ENCODE assay signal across 27 cellular contexts in genomic region chr10:59384761-59385160, GRCh38. TPM values are rescaled to one million over a fixed set of nuclear protein-coding genes. Genes with fewer than 3 reads are reported as not detected.
"Had no signal": no experiment of that assay in that cellular context is flagged by ENCODE, and none has a peak within 500 bp of the region (broad histone marks: within the 10 kb centered on the region; RNA-seq: fewer than 3 reads in every experiment).

No MANE protein-coding gene starts in this region.

- H3K9me3 ChIP-seq: gastrocnemius medialis, heart left ventricle had no signal

- FAIRE-seq: bronchial epithelial cell had no signal

- H3K4me1 ChIP-seq: foreskin keratinocyte had no signal

- H3K4me3 ChIP-seq: coronary artery, dorsolateral prefrontal cortex, gastrocnemius medialis, heart left ventricle had no signal

- H3K27me3 ChIP-seq: dorsolateral prefrontal cortex, gastrocnemius medialis, heart left ventricle had no signal

- H3K27ac ChIP-seq: foreskin keratinocyte, gastrocnemius medialis, WERI-Rb-1 had no signal

- DNase-seq: activated B cell treated with CpG ODN at 0.5 μM for 24 hours; activated CD4-positive, alpha-beta T cell treated with anti-CD3 and anti-CD28 coated beads for 48 hours; activated CD4-positive, alpha-beta T cell treated with anti-CD3 and anti-CD28 coated beads, Interleukin-2, amount 50 U/mL, for 1 hour; activated CD4-positive, alpha-beta T cell treated with anti-CD3 and anti-CD28 coated beads, Interleukin-2, amount 50 U/mL, for 48 hours; activated CD8-positive, alpha-beta memory T cell treated with anti-CD3 and anti-CD28 coated beads for 24 hours; activated CD8-positive, alpha-beta T cell treated with anti-CD3 and anti-CD28 coated beads for 36 hours; activated effector memory CD4-positive, alpha-beta T cell treated with Interleukin-2 at 50 U/mL for 16 hours; activated gamma-delta T cell treated with Interleukin-2 at 50 U/mL for 16 hours; activated naive CD4-positive, alpha-beta T cell treated with anti-CD3 and anti-CD28 coated beads, Interleukin-2, amount 50 U/mL, for 16 hours; activated naive CD4-positive, alpha-beta T cell treated with Interleukin-2 at 50 U/mL for 16 hours; activated T-cell treated with anti-CD3 and anti-CD28 coated beads, Interleukin-2, amount 50 U/mL, for 4 hours; amygdala; aorta; dorsolateral prefrontal cortex; effector memory CD4-positive, alpha-beta T cell; endodermal cell; foreskin keratinocyte; gastrocnemius medialis; glutamatergic neuron; heart left ventricle; T-helper 1 cell; T-helper 17 cell; T1000; WERI-Rb-1 had no signal

- H3K36me3 ChIP-seq: gastrocnemius medialis, heart left ventricle, WERI-Rb-1 had no signal

RNA-seq across cellular contexts. Expression of gene FAM13C, which starts 22.4 kb away (rescaled TPM):
- total RNA-seq: activated B cell treated with CpG ODN at 0.5 μM for 24 hours; activated CD8-positive, alpha-beta T cell treated with anti-CD3 and anti-CD28 coated beads for 36 hours; activated T-cell treated with anti-CD3 and anti-CD28 coated beads, Interleukin-2, amount 50 U/mL, for 4 hours; epithelial cell of proximal tubule; T-helper 17 cell had no signal
